Comparison of ENCODE assay signal across 7 cellular contexts in the genomic region with DNA sequence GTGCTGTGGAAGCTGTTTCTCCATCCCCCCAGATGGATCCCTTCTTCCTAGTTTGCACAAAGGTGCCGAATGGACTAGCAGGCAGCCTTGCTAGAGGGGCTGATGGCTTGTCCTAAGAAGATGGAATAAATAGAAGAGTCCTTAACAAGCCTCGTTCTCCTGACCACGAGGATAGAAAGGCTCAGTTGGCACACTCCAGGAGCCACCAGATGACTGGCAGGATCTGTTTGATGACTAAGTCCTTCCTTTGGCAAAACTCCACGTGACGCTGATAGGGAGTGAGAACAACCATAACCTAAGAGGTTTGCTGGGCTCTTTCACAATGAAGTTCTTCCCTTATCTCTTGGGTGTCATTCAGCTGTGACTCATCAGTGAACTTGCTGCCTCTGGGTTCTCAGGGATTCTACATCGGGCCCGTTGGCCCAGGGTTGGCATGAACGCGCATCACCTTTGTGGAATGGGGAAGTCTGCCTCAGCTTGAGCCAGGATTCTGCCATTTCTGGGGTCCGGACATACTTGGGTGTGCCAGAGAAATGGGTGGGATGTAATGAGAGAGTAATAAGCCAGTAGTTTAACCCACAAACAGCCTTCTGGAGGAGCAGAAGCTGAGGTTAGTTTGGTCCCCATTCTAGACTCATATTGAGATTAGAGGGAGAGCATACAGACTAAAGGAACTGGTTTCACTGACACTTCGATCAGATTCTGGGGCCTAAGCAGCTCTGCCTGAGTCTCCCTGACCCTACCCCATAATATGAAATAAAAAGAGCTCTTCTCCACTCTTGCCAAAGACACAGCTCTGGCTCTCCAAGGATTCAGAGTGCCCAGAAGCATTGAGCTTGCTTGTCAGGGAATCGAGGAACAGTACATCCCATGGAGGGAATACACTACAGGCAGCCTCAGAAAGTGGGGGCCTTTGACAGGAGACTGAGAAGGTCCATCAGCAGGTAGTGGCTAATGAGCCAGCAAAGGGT. TPM values are rescaled to one million over a fixed set of nuclear protein-coding genes. Genes with fewer than 3 reads are reported as not detected.
DNase-seq lines count a peak whose midpoint lies in the region; ATAC-seq, FAIRE-seq and TF ChIP-seq lines count a peak whose summit lies in the region.

No MANE protein-coding gene starts in this region.

- H3K27me3 ChIP-seq in left ventricle myocardium inferior (ENCODE audit: low read depth), result peaks cover 17% of the 10 kb centered on the region

- intact Hi-C loops in left ventricle myocardium inferior (cut with micrococcal nuclease), result no loop called here

- TF ChIP-seq CTCF in HFF-Myc (IDR thresholded peaks at IDR 0.05; ENCODE audit: low read depth, low read length, missing control alignments) (no peak), left ventricle myocardium inferior (IDR thresholded peaks at IDR 0.05; ENCODE audit: borderline replicate concordance) (no peak)

- H3K4me1 ChIP-seq in left ventricle myocardium inferior, result peaks cover 48% of the 10 kb centered on the region

- H3K4me3 ChIP-seq in HFF-Myc (replicated peaks; ENCODE audit: low read depth, low read length) (no peak overlapping the region), left ventricle myocardium inferior (no peak overlapping the region)

- TF ChIP-seq POLR2A in GM12891 (IDR thresholded peaks at IDR 0.05; ENCODE audit: low read depth, low read length), result no peak

- no peak for ATAC-seq in HG03097 (IDR thresholded peaks at IDR 0.05; ENCODE audit: low FRiP score, unreplicated experiment)

- H3K36me3 ChIP-seq in left ventricle myocardium inferior, result no peaks in the 10 kb centered on the region

- DNase-seq in HFF-Myc (ENCODE audit: extremely low read depth, low read depth) (peak; percentile 87), left ventricle myocardium inferior (peak; percentile 58), GM12891 (ENCODE audit: insufficient read length, low spot score) (no peak), NCI-H2196 treated with DMSO at 0.1 percent for 48 hours (lab: John Stamatoyannopoulos, UW; ENCODE audit: unreplicated experiment) (no peak)
- DNase-seq in activated T-cell treated with anti-CD3 and anti-CD28 coated beads, Interleukin-2, amount 50 U/mL, for 48 hours, result peak; percentile 56 to 60
- peak; percentile 22 to 39 (median 30) for DNase-seq in stimulated activated CD4-positive, alpha-beta T cell treated with anti-CD3 and anti-CD28 coated beads, TNF-alpha, amount 100 ng/mL, for 48 hours (ENCODE audit: low read depth in 3 of 3)

- FAIRE-seq in GM12891 (lab: Jason Lieb, UNC), result no peak

- H3K27ac ChIP-seq in left ventricle myocardium inferior (replicated peaks), result peak overlapping the region; percentile 78

- no peaks in the 10 kb centered on the region for H3K9me3 ChIP-seq in left ventricle myocardium inferior (replicated peaks)

TF ChIP-seq in GM12891, 5 proteins besides CTCF, POLR2A, EP300 and RAD21:
- TF ChIP-seq POLR2AphosphoS5 (IDR thresholded peaks at IDR 0.05; ENCODE audit: low read depth, low read length) (no peak), PAX5 (IDR thresholded peaks at IDR 0.05; ENCODE audit: insufficient read depth, low read length, severe bottlenecking) (no peak), POU2F2 (IDR thresholded peaks at IDR 0.05; ENCODE audit: low read depth, low read length) (no peak), SPI1 (IDR thresholded peaks at IDR 0.05; ENCODE audit: low read depth, low read length) (no peak), TAF1 (IDR thresholded peaks at IDR 0.05; ENCODE audit: low read depth, low read length) (no peak)

RNA-seq across cellular contexts. Expression of gene MELTF, which starts 2.0 kb away (rescaled TPM):
- 9.6 TPM for total RNA-seq in left ventricle myocardium inferior
- 17.5 TPM for polyA plus RNA-seq in GM12891 (2012; ENCODE audit: low read depth, missing spikeins)

Comparison
In these comparisons a context has a peak if more than half of its experiments do, and no peak if none do; other contexts are left out.
1. DNase-seq: peak in HFF-Myc (single experiment), activated T-cell treated with anti-CD3 and anti-CD28 coated beads, Interleukin-2, amount 50 U/mL, for 48 hours (2 of 2), left ventricle myocardium inferior (single experiment) and stimulated activated CD4-positive, alpha-beta T cell treated with anti-CD3 and anti-CD28 coated beads, TNF-alpha, amount 100 ng/mL, for 48 hours (3 of 3); none in GM12891 (single experiment) and NCI-H2196 treated with DMSO at 0.1 percent for 48 hours (single experiment).